Comparison of ENCODE assay signal across 1 cellular context in the genomic region with DNA sequence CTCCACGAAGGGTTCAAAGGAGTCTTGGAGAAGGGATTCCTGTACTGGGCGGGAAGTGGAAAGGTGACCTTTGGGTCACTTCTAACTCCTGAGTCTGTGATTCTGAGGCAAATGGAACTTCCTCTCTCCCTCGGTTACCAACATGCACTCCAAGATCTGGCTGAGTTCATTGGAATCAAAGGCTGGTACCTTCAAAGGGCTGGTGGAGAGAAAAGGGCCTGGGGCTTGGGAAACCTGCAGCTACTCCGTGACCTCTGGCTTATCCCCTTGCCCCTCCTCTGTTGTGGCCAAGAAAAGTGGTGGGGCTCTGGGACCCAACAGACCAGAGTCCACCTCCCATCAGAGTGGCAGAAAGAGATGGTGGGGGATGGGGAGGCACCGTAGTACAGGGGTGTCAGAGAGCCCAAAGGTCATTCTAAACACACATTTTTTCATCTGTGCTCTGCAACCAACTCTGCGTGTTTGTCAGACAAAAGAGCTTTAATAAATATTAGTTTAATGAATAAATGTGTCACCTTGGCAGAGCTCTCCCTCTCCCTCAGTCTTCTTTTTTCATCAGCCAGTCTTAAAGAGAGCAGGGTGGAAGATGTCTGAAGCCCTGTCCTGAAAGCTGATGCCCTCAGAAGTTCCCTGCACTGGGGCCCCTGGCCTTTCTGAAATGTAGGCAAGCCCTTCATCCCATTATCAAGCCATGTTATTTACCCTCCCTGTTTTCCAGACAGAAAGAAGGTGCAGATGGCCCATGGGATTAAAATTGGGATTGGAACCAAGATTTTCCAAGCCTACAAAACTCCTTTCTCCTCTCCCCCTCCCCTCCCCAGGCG.
TF ChIP-seq lines count a peak whose summit lies in the region.

No MANE protein-coding gene starts in this region.

TF ChIP-seq in HepG2, 621 proteins besides CTCF, POLR2A, EP300 and RAD21 (continued from another document and continues in another):
- no peak; the same call in 1 of the 2 replicates for TF ChIP-seq TFDP2 (CRISPR knock-in tag; IDR thresholded peaks at IDR 0.05)
- peak; percentile 68; the same call in 1 of the 2 replicates for TF ChIP-seq IRX3 (CRISPR knock-in tag; IDR thresholded peaks at IDR 0.05; ENCODE audit: borderline replicate concordance, low read depth)
- no peak for TF ChIP-seq ZFP36L2 (CRISPR knock-in tag; IDR thresholded peaks at IDR 0.05)
- no peak for TF ChIP-seq ZNF296 (CRISPR knock-in tag; conservative IDR thresholded peaks at IDR 0.05)
- TF ChIP-seq, protein P1, sequence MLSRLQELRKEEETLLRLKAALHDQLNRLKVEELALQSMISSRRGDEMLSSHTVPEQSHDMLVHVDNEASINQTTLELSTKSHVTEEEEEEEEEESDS (CRISPR knock-in tag; IDR thresholded peaks at IDR 0.05; ENCODE audit: borderline replicate concordance): peak; percentile 93; the same call in 1 of the 2 replicates
- no peak; the same call in 1 of the 2 replicates for TF ChIP-seq SMC3 (IDR thresholded peaks at IDR 0.05; ENCODE audit: low read length)
- no peak for TF ChIP-seq RORA (CRISPR knock-in tag; IDR thresholded peaks at IDR 0.05)
- no peak for TF ChIP-seq NR1H2 (CRISPR knock-in tag; IDR thresholded peaks at IDR 0.05; ENCODE audit: borderline replicate concordance, low read depth)
- TF ChIP-seq SALL2 (CRISPR knock-in tag; IDR thresholded peaks at IDR 0.05): no peak
- peak; percentile 94 for TF ChIP-seq TEAD3 (CRISPR knock-in tag; optimal IDR thresholded peaks at IDR 0.05; ENCODE audit: borderline replicate concordance)
- peak; percentile 94 for TF ChIP-seq TSC22D2 (CRISPR knock-in tag; IDR thresholded peaks at IDR 0.05; ENCODE audit: borderline replicate concordance)
- TF ChIP-seq U2AF1 (optimal IDR thresholded peaks at IDR 0.05; ENCODE audit: low read depth, low read length): no peak
- TF ChIP-seq, protein P2, sequence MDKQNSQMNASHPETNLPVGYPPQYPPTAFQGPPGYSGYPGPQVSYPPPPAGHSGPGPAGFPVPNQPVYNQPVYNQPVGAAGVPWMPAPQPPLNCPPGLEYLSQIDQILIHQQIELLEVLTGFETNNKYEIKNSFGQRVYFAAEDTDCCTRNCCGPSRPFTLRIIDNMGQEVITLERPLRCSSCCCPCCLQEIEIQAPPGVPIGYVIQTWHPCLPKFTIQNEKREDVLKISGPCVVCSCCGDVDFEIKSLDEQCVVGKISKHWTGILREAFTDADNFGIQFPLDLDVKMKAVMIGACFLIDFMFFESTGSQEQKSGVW (CRISPR knock-in tag; IDR thresholded peaks at IDR 0.05; ENCODE audit: borderline replicate concordance): no peak
- TF ChIP-seq KDM1A (CRISPR knock-in tag; IDR thresholded peaks at IDR 0.05): peak; percentile 76; the same call in 1 of the 2 replicates
- no peak for TF ChIP-seq ATRX (CRISPR knock-in tag; IDR thresholded peaks at IDR 0.05; ENCODE audit: borderline replicate concordance)
- peak; percentile 68; the same call in 1 of the 2 replicates for TF ChIP-seq ZFP1 (CRISPR knock-in tag; IDR thresholded peaks at IDR 0.05)
- TF ChIP-seq BRCA1 (CRISPR knock-in tag; IDR thresholded peaks at IDR 0.05): no peak
- no peak for TF ChIP-seq ZNF180 (CRISPR knock-in tag; IDR thresholded peaks at IDR 0.05; ENCODE audit: borderline replicate concordance, low read depth)
- TF ChIP-seq ZNF616 (CRISPR knock-in tag; IDR thresholded peaks at IDR 0.05; ENCODE audit: low read depth): no peak
- TF ChIP-seq ZFYVE20 (CRISPR knock-in tag; IDR thresholded peaks at IDR 0.05; ENCODE audit: borderline replicate concordance, low read depth): no peak
- no peak for TF ChIP-seq ZNF562 (CRISPR knock-in tag; IDR thresholded peaks at IDR 0.05; ENCODE audit: borderline replicate concordance)
- TF ChIP-seq RXRA (CRISPR knock-in tag; IDR thresholded peaks at IDR 0.05): peak; percentile 95
- TF ChIP-seq SSRP1 (CRISPR knock-in tag; IDR thresholded peaks at IDR 0.05): peak; percentile 82; the same call in 1 of the 2 replicates
- TF ChIP-seq HMG20B (CRISPR knock-in tag; conservative IDR thresholded peaks at IDR 0.05): peak; percentile 83
- TF ChIP-seq LCORL (IDR thresholded peaks at IDR 0.05): no peak
- TF ChIP-seq LCORL (CRISPR knock-in tag; IDR thresholded peaks at IDR 0.05): peak; percentile 96
- TF ChIP-seq MTA3 (CRISPR knock-in tag; IDR thresholded peaks at IDR 0.05): no peak
- peak; percentile 82 for TF ChIP-seq ZBTB33 (CRISPR knock-in tag; IDR thresholded peaks at IDR 0.05)
- TF ChIP-seq RBM39 (IDR thresholded peaks at IDR 0.05; ENCODE audit: low read depth, low read length, poor library complexity, severe bottlenecking): peak; percentile 53
- TF ChIP-seq SNAI1 (CRISPR knock-in tag; IDR thresholded peaks at IDR 0.05; ENCODE audit: borderline replicate concordance): 0 out of 2 replicates have a peak, but pooled peaks have one; percentile 53
- no peak for TF ChIP-seq KLF13 (CRISPR knock-in tag; IDR thresholded peaks at IDR 0.05)
- TF ChIP-seq ZNF576 (CRISPR knock-in tag; IDR thresholded peaks at IDR 0.05): no peak
- no peak for TF ChIP-seq ZNF235 (CRISPR knock-in tag; IDR thresholded peaks at IDR 0.05; ENCODE audit: borderline replicate concordance)
- peak; percentile 77; the same call in 1 of the 2 replicates for TF ChIP-seq ZNF761 (CRISPR knock-in tag; conservative IDR thresholded peaks at IDR 0.05)
- TF ChIP-seq RFXAP (CRISPR knock-in tag; IDR thresholded peaks at IDR 0.05; ENCODE audit: borderline replicate concordance): peak; percentile 66; the same call in 1 of the 2 replicates
- TF ChIP-seq SOX6 (IDR thresholded peaks at IDR 0.05): no peak
- TF ChIP-seq SOX6 (CRISPR knock-in tag; IDR thresholded peaks at IDR 0.05): peak; percentile 99
- TF ChIP-seq HMGXB3 (CRISPR knock-in tag; IDR thresholded peaks at IDR 0.05; ENCODE audit: borderline replicate concordance): 0 out of 2 replicates have a peak, but pooled peaks have one; percentile 53
- TF ChIP-seq ZNF709 (CRISPR knock-in tag; IDR thresholded peaks at IDR 0.05): peak; percentile 57; the same call in 1 of the 2 replicates
- TF ChIP-seq ZNF552 (CRISPR knock-in tag; IDR thresholded peaks at IDR 0.05; ENCODE audit: borderline replicate concordance): peak; percentile 54; the same call in 1 of the 2 replicates
- peak; percentile 73; the same call in 1 of the 2 replicates for TF ChIP-seq MXD4 (CRISPR knock-in tag; IDR thresholded peaks at IDR 0.05)
- no peak for TF ChIP-seq NFYC (CRISPR knock-in tag; IDR thresholded peaks at IDR 0.05)
- TF ChIP-seq TEF (CRISPR knock-in tag; IDR thresholded peaks at IDR 0.05): no peak
- peak; percentile 52; the same call in 1 of the 2 replicates for TF ChIP-seq ZNF512B (CRISPR knock-in tag; IDR thresholded peaks at IDR 0.05; ENCODE audit: borderline replicate concordance)
- no peak for TF ChIP-seq FLYWCH1 (CRISPR knock-in tag; IDR thresholded peaks at IDR 0.05)
- TF ChIP-seq HNRNPL (IDR thresholded peaks at IDR 0.05; ENCODE audit: low read depth, low read length): no peak
- no peak for TF ChIP-seq EED (CRISPR knock-in tag; IDR thresholded peaks at IDR 0.05)
- TF ChIP-seq MXD1 (CRISPR knock-in tag; IDR thresholded peaks at IDR 0.05): no peak
- no peak for TF ChIP-seq CHCHD3 (CRISPR knock-in tag; IDR thresholded peaks at IDR 0.05)
- peak; percentile 56; the same call in 1 of the 2 replicates for TF ChIP-seq ZBTB43 (CRISPR knock-in tag; conservative IDR thresholded peaks at IDR 0.05)
- TF ChIP-seq RFXANK (CRISPR knock-in tag; IDR thresholded peaks at IDR 0.05): no peak
- TF ChIP-seq ZNF749 (CRISPR knock-in tag; IDR thresholded peaks at IDR 0.05; ENCODE audit: borderline replicate concordance): no peak
- TF ChIP-seq MATR3 (CRISPR knock-in tag; IDR thresholded peaks at IDR 0.05): no peak
- TF ChIP-seq ZNF382 (CRISPR knock-in tag; IDR thresholded peaks at IDR 0.05; ENCODE audit: borderline replicate concordance): no peak
